ENCODE assay signal across 8 cellular contexts in the genomic region with DNA sequence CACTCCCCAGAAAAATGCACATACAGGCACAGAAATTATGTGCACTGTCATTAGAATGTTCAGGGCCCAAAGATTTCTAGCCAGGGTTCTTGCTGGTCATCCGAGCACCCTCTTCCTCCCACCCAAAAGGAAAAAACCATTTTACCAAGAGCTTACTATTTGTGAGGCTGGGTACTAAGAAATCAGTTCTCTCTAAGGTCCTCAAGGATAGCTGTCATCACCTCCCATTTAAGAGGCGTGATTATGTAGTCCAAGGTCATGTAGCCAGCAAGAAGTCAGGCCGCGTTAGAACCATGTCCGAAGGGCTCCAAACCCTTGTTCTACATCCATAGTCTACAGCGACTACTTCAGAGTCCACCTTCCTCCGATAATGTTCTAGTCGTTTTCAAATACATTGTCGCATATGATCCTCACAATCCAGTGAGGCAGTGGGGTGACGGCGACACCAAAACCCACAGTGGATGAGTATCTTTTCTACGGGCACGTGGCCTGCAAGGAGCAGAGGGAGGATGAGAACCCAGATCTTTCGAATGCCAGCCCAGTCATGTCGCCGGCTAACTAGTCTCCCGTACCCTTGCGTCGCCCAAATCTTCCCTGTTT. TPM values are rescaled to one million over a fixed set of nuclear protein-coding genes. Genes with fewer than 3 reads are reported as not detected.
A peak's percentile ranks its signal among the peaks of the same experiment; 100 is the strongest.
DNase-seq lines count a peak whose midpoint lies in the region; ATAC-seq, FAIRE-seq and TF ChIP-seq lines count a peak whose summit lies in the region.

No MANE protein-coding gene starts in this region.

- peak overlapping the region; percentile 93 for H3K4me2 ChIP-seq in A549

- no peak for TF ChIP-seq RAD21 in A549 (conservative IDR thresholded peaks at IDR 0.05 in 1 of 2, IDR thresholded peaks at IDR 0.05 in 1 of 2)

- DNase-seq in A549 (ENCODE audit: low read depth in 1 of 2, low spot score in 1 of 2) (peak; percentile 14 to 28), RKO (ENCODE audit: low spot score) (peak; percentile 69), astrocyte of the spinal cord (ENCODE audit: low read depth, low spot score) (peak; percentile 36), islet precursor cell (peak; percentile 54), GM12892 (ENCODE audit: insufficient read length) (no peak)
- DNase-seq in stimulated activated CD4-positive, alpha-beta T cell treated with anti-CD3 and anti-CD28 coated beads, Interleukin-2, amount 100 ng/mL, for 4 hours (ENCODE audit: low read depth), result peak; percentile 24

- H3K4me3 ChIP-seq in A549, result peak overlapping the region; percentile 86
- H3K4me3 ChIP-seq in astrocyte of the spinal cord (ENCODE audit: low read depth, low read length), result peak overlapping the region; percentile 99

- H3K27ac ChIP-seq in A549, result peak overlapping the region; percentile 87 to 96

- POLR2A ChIA-PET in A549 (lab: Yijun Ruan, JAX), result interaction anchor here (0.7 to 2.3 kb wide), 9 partner anchors 11 to 195 kb away, joined by 3 to 5 read pairs (median 3); a partner anchor contains a TSS

- CTCF ChIA-PET in A549 (lab: Yijun Ruan, JAX), result interaction anchor here (0.7 to 0.9 kb wide), 2 partner anchors 28 to 89 kb away, joined by 3 read pairs; a partner anchor contains a TSS

- ATAC-seq in A549, result peak; percentile 62 to 65; a peak in 5 of 6 replicates
- ATAC-seq in GM18505 (IDR thresholded peaks at IDR 0.05; ENCODE audit: unreplicated experiment), result peak; percentile 28
- peak; percentile 16 for ATAC-seq in HG02970 (IDR thresholded peaks at IDR 0.05; ENCODE audit: low FRiP score, unreplicated experiment)

- TF ChIP-seq CTCF in A549 (IDR thresholded peaks at IDR 0.05), result no peak
- no peak for TF ChIP-seq CTCF in astrocyte of the spinal cord (IDR thresholded peaks at IDR 0.05; ENCODE audit: low read depth, low read length)

- peaks cover 9% of the 10 kb centered on the region; the same call in 2 of the 3 replicates for H3K4me1 ChIP-seq in A549

- FAIRE-seq in A549 (lab: Jason Lieb, UNC) (no peak), GM12892 (lab: Jason Lieb, UNC) (no peak)

- TF ChIP-seq POLR2A in A549 (IDR thresholded peaks at IDR 0.05; ENCODE audit: low read length) (no peak), GM18505 (IDR thresholded peaks at IDR 0.05; ENCODE audit: borderline replicate concordance, extremely low read depth, insufficient read depth, insufficient read length) (no peak), GM12892 (IDR thresholded peaks at IDR 0.05; ENCODE audit: low read depth, low read length) (no peak)

- WGBS in A549 (ENCODE audit: missing lambda C conversion rate), result 7% methylated on average over 19 of the region's 19 CpGs

- H3K9me3 ChIP-seq in A549, result no peaks in the 10 kb centered on the region

- in situ Hi-C loops in astrocyte of the spinal cord (cut with HindIII; ENCODE audit: low sequenced_read_pairs), result no loop called here

- no peak for TF ChIP-seq EP300 in A549 (IDR thresholded peaks at IDR 0.05)

TF ChIP-seq in A549, 52 proteins besides CTCF, POLR2A, EP300 and RAD21:
- TF ChIP-seq, protein P1, sequence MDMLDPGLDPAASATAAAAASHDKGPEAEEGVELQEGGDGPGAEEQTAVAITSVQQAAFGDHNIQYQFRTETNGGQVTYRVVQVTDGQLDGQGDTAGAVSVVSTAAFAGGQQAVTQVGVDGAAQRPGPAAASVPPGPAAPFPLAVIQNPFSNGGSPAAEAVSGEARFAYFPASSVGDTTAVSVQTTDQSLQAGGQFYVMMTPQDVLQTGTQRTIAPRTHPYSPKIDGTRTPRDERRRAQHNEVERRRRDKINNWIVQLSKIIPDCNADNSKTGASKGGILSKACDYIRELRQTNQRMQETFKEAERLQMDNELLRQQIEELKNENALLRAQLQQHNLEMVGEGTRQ (IDR thresholded peaks at IDR 0.05), result peak; percentile 49; the same call in 1 of the 2 replicates
- TF ChIP-seq, protein P2, sequence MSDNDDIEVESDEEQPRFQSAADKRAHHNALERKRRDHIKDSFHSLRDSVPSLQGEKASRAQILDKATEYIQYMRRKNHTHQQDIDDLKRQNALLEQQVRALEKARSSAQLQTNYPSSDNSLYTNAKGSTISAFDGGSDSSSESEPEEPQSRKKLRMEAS (IDR thresholded peaks at IDR 0.05), result peak; percentile 65
- no peak for TF ChIP-seq FOSB (CRISPR knock-in tag; IDR thresholded peaks at IDR 0.05)

RNA-seq across cellular contexts. Expression of a gene that starts 0.6 kb away (rescaled TPM):
- 84.5 and 126 TPM in 2 replicates for polyA plus RNA-seq in A549 (2011; rRNA removed)
- 138 and 171 TPM in 2 replicates for polyA plus RNA-seq in A549 (2012; cell fraction: cytosol; rRNA removed)
- 45.7 and 50.6 TPM in 2 replicates for polyA plus RNA-seq in A549 (2012; cell fraction: nucleus; rRNA removed)
- polyA plus RNA-seq in A549 (2017; fragmentation: RNase III; extraction: RNeasy Plus Mini Kit Qiagen cat#74134 plus additional on column Dnase treatment), result 85.3 to 94.0 TPM (median 87.6 TPM) in 3 replicates
- polyA minus RNA-seq in A549 (2011; rRNA and poly(A)+ RNA removed), result 18.1 and 20.9 TPM in 2 replicates
- 96.8 TPM for polyA plus RNA-seq in GM12892 (2012; ENCODE audit: missing spikeins)

RNA-seq across cellular contexts. Expression of a gene that starts 0.8 kb away (rescaled TPM):
- 86.3 and 122 TPM in 2 replicates for polyA plus RNA-seq in A549 (2011; rRNA removed)
- 168 and 181 TPM in 2 replicates for polyA plus RNA-seq in A549 (2012; cell fraction: cytosol; rRNA removed)
- polyA plus RNA-seq in A549 (2012; cell fraction: nucleus; rRNA removed), result 105 and 129 TPM in 2 replicates
- 91.5 to 94.5 TPM (median 94.1 TPM) in 3 replicates for polyA plus RNA-seq in A549 (2017; fragmentation: RNase III; extraction: RNeasy Plus Mini Kit Qiagen cat#74134 plus additional on column Dnase treatment)
- 159 and 229 TPM in 2 replicates for polyA minus RNA-seq in A549 (2011; rRNA and poly(A)+ RNA removed)
- polyA plus RNA-seq in GM12892 (2012; ENCODE audit: missing spikeins), result 133 TPM

RNA-seq across cellular contexts. Expression of a gene that starts 11.8 kb away (rescaled TPM):
- polyA plus RNA-seq in A549 (2011; rRNA removed), result 14.3 and 20.1 TPM in 2 replicates
- 3.9 and 4.0 TPM in 2 replicates for polyA plus RNA-seq in A549 (2012; cell fraction: cytosol; rRNA removed)
- polyA plus RNA-seq in A549 (2012; cell fraction: nucleus; rRNA removed), result 1.8 and 2.2 TPM in 2 replicates
- polyA plus RNA-seq in A549 (2017; fragmentation: RNase III; extraction: RNeasy Plus Mini Kit Qiagen cat#74134 plus additional on column Dnase treatment), result 13.4 to 16.9 TPM (median 16.6 TPM) in 3 replicates
- polyA minus RNA-seq in A549 (2011; rRNA and poly(A)+ RNA removed), result 6.9 and 7.3 TPM in 2 replicates
- 22.7 TPM for polyA plus RNA-seq in GM12892 (2012; ENCODE audit: missing spikeins)

RNA-seq across cellular contexts. Expression of a gene that starts 12.1 kb away (rescaled TPM):
- polyA plus RNA-seq in A549 (2011; rRNA removed) (1.4 and 1.9 TPM in 2 replicates), A549 (2017; fragmentation: RNase III; extraction: RNeasy Plus Mini Kit Qiagen cat#74134 plus additional on column Dnase treatment) (0.98 to 1.3 TPM (median 1.2 TPM) in 3 replicates)
- 0.42 and 0.56 TPM in 2 replicates for polyA plus RNA-seq in A549 (2012; cell fraction: cytosol; rRNA removed)
- 0.17 and 0.21 TPM in 2 replicates for polyA plus RNA-seq in A549 (2012; cell fraction: nucleus; rRNA removed)
- 0.24 and 0.29 TPM in 2 replicates for polyA minus RNA-seq in A549 (2011; rRNA and poly(A)+ RNA removed)
- 1.3 TPM for polyA plus RNA-seq in GM12892 (2012; ENCODE audit: missing spikeins)
